8 cellular contexts compared by ENCODE assay signal in the genomic region with DNA sequence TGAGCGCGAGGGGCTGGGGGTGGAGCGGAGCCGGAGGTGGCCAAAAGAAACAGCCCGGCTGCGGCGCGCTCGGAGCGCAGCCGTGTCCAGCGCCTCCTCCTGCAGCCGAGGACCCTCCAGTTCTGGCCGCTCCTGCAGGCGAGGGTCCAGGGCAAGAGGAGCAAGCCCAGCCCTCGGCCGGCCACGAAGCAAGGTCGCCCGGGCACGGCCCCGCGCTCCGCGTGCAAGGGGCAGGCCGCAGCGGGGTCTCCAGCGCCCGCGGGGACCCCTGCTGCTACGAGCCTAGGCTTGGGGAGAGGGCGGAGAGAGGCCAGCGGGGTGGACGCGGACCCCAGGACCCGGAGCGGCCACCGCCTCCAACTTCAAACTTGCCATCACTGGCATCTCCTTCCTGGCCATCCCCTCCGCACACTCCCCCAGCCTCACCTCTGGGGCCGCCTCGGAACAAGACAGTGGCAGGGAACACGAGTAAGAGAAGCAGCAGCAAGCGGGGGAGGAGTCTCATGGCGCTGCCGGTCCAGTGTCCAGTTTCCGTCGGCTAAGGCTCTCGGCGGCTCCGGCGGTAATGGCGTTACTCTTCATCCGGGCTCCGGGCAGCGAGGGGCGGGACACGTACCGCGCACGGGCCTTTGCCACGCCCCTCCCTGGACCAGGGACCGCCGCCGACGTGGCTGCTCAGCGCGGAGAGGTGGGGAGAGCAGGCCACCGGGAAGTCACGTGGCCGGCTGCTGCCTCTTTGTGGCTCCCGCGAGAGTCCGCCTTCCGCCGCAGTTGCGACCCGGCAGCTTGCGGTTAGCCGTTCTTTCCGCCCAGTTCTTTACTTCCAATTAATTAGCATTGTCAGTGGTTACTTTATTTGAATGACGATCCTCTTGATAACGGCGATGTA. TPM values are rescaled to one million over a fixed set of nuclear protein-coding genes. Genes with fewer than 3 reads are reported as not detected.
A peak's percentile ranks its signal among the peaks of the same experiment; 100 is the strongest.
DNase-seq lines count a peak whose midpoint lies in the region; FAIRE-seq and TF ChIP-seq lines count a peak whose summit lies in the region.

A gene (minus strand): TSS at position 584 of the 889 bp plus-strand sequence. CDS start 79 bp downstream, at position 505.

- FAIRE-seq in frontal cortex (lab: Jason Lieb, UNC), result no peak

- H2AK5ac ChIP-seq in neuronal stem cell (ENCODE audit: low read depth, low read length), result peak within 1 kb of the TSS; percentile 97

- H2BK15ac ChIP-seq in neuronal stem cell (ENCODE audit: low read length), result peak within 1 kb of the TSS; percentile 73

- peak within 1 kb of the TSS; percentile 95 for H2AFZ ChIP-seq in neuronal stem cell (ENCODE audit: low read length)

- WGBS in neuronal stem cell (ENCODE audit: extremely low coverage in 2 of 2, insufficient read length in 2 of 2, insufficient replicate concordance in 1 of 2), 2 donors, result no CpG with 5 or more reads among the region's 83 CpGs

- H3K27ac ChIP-seq in neuronal stem cell (replicated peaks; ENCODE audit: low read length), result peak within 1 kb of the TSS; percentile 99

- intact Hi-C loops in activated naive CD4-positive, alpha-beta T cell treated with anti-CD3 and anti-CD28 coated beads for 36 hours (cut with micrococcal nuclease), result loop anchor here (1.0 to 10.0 kb wide), 10 partner anchors 30 to 1122 kb away; a partner anchor contains a TSS

- peak within 1 kb of the TSS; percentile 92 for H4K8ac ChIP-seq in neuronal stem cell (ENCODE audit: low read depth, low read length)

- TF ChIP-seq CTCF in HFF-Myc (IDR thresholded peaks at IDR 0.05; ENCODE audit: low read depth, low read length, missing control alignments) (no peak), subcutaneous adipose tissue (IDR thresholded peaks at IDR 0.05; ENCODE audit: low read depth) (no peak)

- H3K36me3 ChIP-seq in neuronal stem cell (replicated peaks in 1 of 2; ENCODE audit: control insufficient read depth in 2 of 2, insufficient read depth in 2 of 2, low read length in 2 of 2), result peaks cover 7 to 25% of the 10 kb centered on the region in 2 donors

- H3K9me3 ChIP-seq in neuronal stem cell (replicated peaks in 1 of 2; ENCODE audit: control insufficient read depth in 2 of 2, insufficient read depth in 1 of 2, low read depth in 1 of 2, low read length in 2 of 2), result peaks cover 0 to 4% of the 10 kb centered on the region in 2 donors

- H2BK5ac ChIP-seq in neuronal stem cell (ENCODE audit: low read length), result peak within 1 kb of the TSS; percentile 94

- no peaks in the 10 kb centered on the region for H3K27me3 ChIP-seq in neuronal stem cell (ENCODE audit: control insufficient read depth in 3 of 3, insufficient read depth in 3 of 3, low read depth in 1 of 3, low read length in 3 of 3)

- H2BK120ac ChIP-seq in neuronal stem cell (ENCODE audit: low read depth, low read length), result no peak within 1 kb of the TSS

- peaks cover 0 to 5% of the 10 kb centered on the region in 2 donors for H3K4me1 ChIP-seq in neuronal stem cell (ENCODE audit: control insufficient read depth in 2 of 2, insufficient read depth in 1 of 2, low read depth in 1 of 2, low read length in 2 of 2)

- H3K4me3 Mint-ChIP-seq in activated naive CD4-positive, alpha-beta T cell treated with anti-CD3 and anti-CD28 coated beads for 36 hours, result peak within 1 kb of the TSS; percentile 92

- peaks cover 40% of the 10 kb centered on the region for H3K4me1 Mint-ChIP-seq in activated naive CD4-positive, alpha-beta T cell treated with anti-CD3 and anti-CD28 coated beads for 36 hours (ENCODE audit: low read depth)

- CTCF ChIA-PET in activated naive CD4-positive, alpha-beta T cell treated with anti-CD3 and anti-CD28 coated beads for 36 hours (lab: Charles Lee), result interaction anchor here (0.6 kb wide), 1 partner anchor 304 kb away, joined by 3 read pairs; no protein-coding TSS in a partner anchor

- peak within 1 kb of the TSS; percentile 73 for H3K4me2 ChIP-seq in neuronal stem cell (ENCODE audit: insufficient read depth, low read length, poor library complexity, severe bottlenecking)

- peak within 1 kb of the TSS; percentile 98 for H3K18ac ChIP-seq in neuronal stem cell (ENCODE audit: low read length)

- peaks cover 5% of the 10 kb centered on the region for H3K79me1 ChIP-seq in neuronal stem cell (ENCODE audit: low read depth, low read length)

- no peaks in the 10 kb centered on the region for H3K27me3 Mint-ChIP-seq in activated naive CD4-positive, alpha-beta T cell treated with anti-CD3 and anti-CD28 coated beads for 36 hours (ENCODE audit: low read depth)

- peak within 1 kb of the TSS; percentile 99 for H3K9ac ChIP-seq in neuronal stem cell (ENCODE audit: low read depth, low read length, poor library complexity)

- peak within 1 kb of the TSS; percentile 22 for H2BK12ac ChIP-seq in neuronal stem cell (ENCODE audit: low read length)

- DNase-seq in GM03348 (ENCODE audit: low spot score) (peak; percentile 100), HFF-Myc (ENCODE audit: extremely low read depth, low read depth) (peak; percentile 82), NAMALWA (ENCODE audit: low spot score) (peak; percentile 97), SK-N-DZ (ENCODE audit: low spot score) (peak; percentile 94), frontal cortex (ENCODE audit: low spot score in 2 of 2) (peak; percentile 99), neuronal stem cell (ENCODE audit: low spot score) (peak; percentile 96)
- peak; percentile 96 for DNase-seq in activated naive CD4-positive, alpha-beta T cell treated with anti-CD3 and anti-CD28 coated beads for 36 hours

- H3K23ac ChIP-seq in neuronal stem cell (ENCODE audit: low read depth, low read length, poor library complexity), result peak within 1 kb of the TSS; percentile 95

- H3K27ac Mint-ChIP-seq in activated naive CD4-positive, alpha-beta T cell treated with anti-CD3 and anti-CD28 coated beads for 36 hours, result peak within 1 kb of the TSS; percentile 94

- peak within 1 kb of the TSS; percentile 39 for H4K91ac ChIP-seq in neuronal stem cell (ENCODE audit: low read depth, low read length, poor library complexity)

- H3K9me3 Mint-ChIP-seq in activated naive CD4-positive, alpha-beta T cell treated with anti-CD3 and anti-CD28 coated beads for 36 hours, result peaks cover 6% of the 10 kb centered on the region

- H3K4ac ChIP-seq in neuronal stem cell (ENCODE audit: low read length), result peak within 1 kb of the TSS; percentile 67

- peak within 1 kb of the TSS; percentile 86 for H3K4me3 ChIP-seq in HFF-Myc (replicated peaks; ENCODE audit: low read depth, low read length)
- peak within 1 kb of the TSS; percentile 60 to 88 for H3K4me3 ChIP-seq in neuronal stem cell (ENCODE audit: low read length in 2 of 2)

- H3K14ac ChIP-seq in neuronal stem cell (ENCODE audit: low read length), result peak within 1 kb of the TSS; percentile 95

- peaks cover 35% of the 10 kb centered on the region for H3K36me3 Mint-ChIP-seq in activated naive CD4-positive, alpha-beta T cell treated with anti-CD3 and anti-CD28 coated beads for 36 hours (ENCODE audit: low read depth)

RNA-seq across cellular contexts. Expression of the gene that starts here (rescaled TPM):
- polyA plus RNA-seq in SK-N-DZ (2014; cell fraction: cytosol; rRNA removed), result 31.4 and 38.4 TPM in 2 replicates
- polyA plus RNA-seq in SK-N-DZ (2014; cell fraction: nucleus; rRNA removed), result 13.6 and 17.6 TPM in 2 replicates
- total RNA-seq in activated naive CD4-positive, alpha-beta T cell treated with anti-CD3 and anti-CD28 coated beads for 36 hours, result 100 to 1,000 TPM; 116 to 121 TPM
- total RNA-seq in frontal cortex (40.4 TPM), subcutaneous adipose tissue (10 to 100 TPM; 44.5 to 85.6 (median 64.2) TPM)
- polyA plus RNA-seq in neuronal stem cell (2013, experiment 1 of 2), result 40.1 TPM
- 38.6 TPM for polyA plus RNA-seq in neuronal stem cell (2013, experiment 2 of 2)

Comparison
In these comparisons a context has a peak if more than half of its experiments do, and no peak if none do; other contexts are left out.
1. Peak in every context shown above with its lines: DNase-seq, H3K4me3 ChIP-seq and H3K27ac ChIP-seq.